In genomic region chr5:38888023-38888422, GRCh38 we compare ENCODE assay signal across 30 cellular contexts. TPM values are rescaled to one million over a fixed set of nuclear protein-coding genes. Genes with fewer than 3 reads are reported as not detected.
DNase-seq lines count a peak whose midpoint lies in the region; ATAC-seq and TF ChIP-seq lines count a peak whose summit lies in the region.
"Had no signal": no experiment of that assay in that cellular context is flagged by ENCODE, and none has a peak within 500 bp of the region (broad histone marks: within the 10 kb centered on the region; RNA-seq: fewer than 3 reads in every experiment).

No MANE protein-coding gene starts in this region.

- H3K36me3 Mint-ChIP-seq in H9 (ENCODE audit: insufficient read depth in 1 of 3, low read depth in 3 of 3) (peaks cover 0 to 2% (median 0%) of the 10 kb centered on the region in 3 experiments; a peak in 1 of 7 replicates), T-helper 17 cell (ENCODE audit: low read depth) (no peaks in the 10 kb centered on the region)
- H3K36me3 Mint-ChIP-seq: activated CD4-positive, alpha-beta memory T cell treated with anti-CD3 and anti-CD28 coated beads for 36 hours; CD8-positive, alpha-beta memory T cell; memory B cell; naive B cell; stimulated activated naive B cell treated with anti-CD40 and anti-IgM and Interleukin-4, amounts not matched to agents 10 μg/mL and 1 μg/mL and 100 μg/mL, for 72 hours had no signal

- no peaks in the 10 kb centered on the region for H3K23me2 ChIP-seq in H9 (ENCODE audit: insufficient read length, low read depth, low read length, poor library complexity, severe bottlenecking)

- no peaks in the 10 kb centered on the region for H4K20me1 ChIP-seq in BLaER1
- no peaks in the 10 kb centered on the region for H4K20me1 ChIP-seq in H9 (ENCODE audit: control insufficient read depth, insufficient read depth, insufficient read length)

- H3K4me3 Mint-ChIP-seq in H9 (no peak overlapping the region), T-helper 17 cell (no peak overlapping the region)
- H3K4me3 Mint-ChIP-seq: activated B cell treated with CpG ODN at 0.5 μM for 24 hours; activated CD4-positive, alpha-beta memory T cell treated with anti-CD3 and anti-CD28 coated beads for 36 hours; activated naive CD8-positive, alpha-beta T cell treated with anti-CD3 and anti-CD28 coated beads, Interleukin-2, amount 50 U/mL, for 24 hours; CD8-positive, alpha-beta memory T cell; memory B cell; naive B cell; stimulated activated naive B cell treated with anti-CD40 and anti-IgM and Interleukin-4, amounts not matched to agents 10 μg/mL and 1 μg/mL and 100 μg/mL, for 72 hours had no signal

- intact Hi-C loops in right cardiac atrium (cut with DNase I): no loop called here

- H3K4me2 ChIP-seq in BLaER1: peak overlapping the region; percentile 19; the same call in 1 of the 2 replicates
- no peak overlapping the region for H3K4me2 ChIP-seq in H9 (ENCODE audit: insufficient read depth, insufficient read length, low read length)
- H3K4me2 ChIP-seq: KMS-11 had no signal

- no peaks in the 10 kb centered on the region for H3K9me3 Mint-ChIP-seq in H9
- H3K9me3 Mint-ChIP-seq: activated naive CD8-positive, alpha-beta T cell treated with anti-CD3 and anti-CD28 coated beads, Interleukin-2, amount 50 U/mL, for 24 hours; memory B cell had no signal

- H3K27ac ChIP-seq in BLaER1 (no peak overlapping the region), H9 (ENCODE audit: insufficient read length, low read depth, low read length) (no peak overlapping the region), iPS DF 6.9 (ENCODE audit: low read length) (no peak overlapping the region), right cardiac atrium (ENCODE audit: low read length) (no peak overlapping the region)
- H3K27ac ChIP-seq: body of pancreas, foreskin keratinocyte, KMS-11, SJSA1, thyroid gland had no signal

- H3T11ph ChIP-seq in H9 (ENCODE audit: low read length): no peak overlapping the region

- no peak overlapping the region for H3K14ac ChIP-seq in H9 (ENCODE audit: insufficient read depth, low read length)

- H3K18ac ChIP-seq in H9 (ENCODE audit: insufficient read length, low read depth, low read length): no peak overlapping the region

- H3K4me3 ChIP-seq in BLaER1 (no peak overlapping the region), iPS DF 6.9 (ENCODE audit: low read length) (no peak overlapping the region), right cardiac atrium (ENCODE audit: low read length) (no peak overlapping the region)
- H3K4me3 ChIP-seq: body of pancreas, SJSA1, thyroid gland had no signal

- H2BK120ac ChIP-seq in H9 (ENCODE audit: low read depth, low read length, poor library complexity, severe bottlenecking): no peak overlapping the region

- DNase-seq in H9: peak; percentile 81
- peak; percentile 33 for DNase-seq in iPS DF 6.9 (ENCODE audit: low read depth, low spot score)
- DNase-seq in right cardiac atrium: no peak
- DNase-seq in T-helper 17 cell: no peak
- DNase-seq: activated B cell treated with CpG ODN at 0.5 μM for 24 hours; activated CD4-positive, alpha-beta memory T cell treated with anti-CD3 and anti-CD28 coated beads for 36 hours; activated effector memory CD4-positive, alpha-beta T cell treated with anti-CD3 and anti-CD28 coated beads, Interleukin-2, amount 50 U/mL, for 16 hours; activated naive CD8-positive, alpha-beta T cell treated with anti-CD3 and anti-CD28 coated beads, Interleukin-2, amount 50 U/mL, for 24 hours; body of pancreas; CD8-positive, alpha-beta memory T cell; DMS79; effector CD4-positive, alpha-beta T cell; foreskin keratinocyte; hippocampal formation; naive B cell; NCI-H1105; NCI-H2081 treated with DMSO at 0.1 percent for 48 hours; NCI-H69; retina; stimulated activated CD4-positive, alpha-beta T cell treated with anti-CD3 and anti-CD28 coated beads, Interleukin-2, amount 100 ng/mL, for 48 hours; stimulated activated naive B cell treated with anti-CD40 and anti-IgM and Interleukin-4, amounts not matched to agents 10 μg/mL and 1 μg/mL and 100 μg/mL, for 72 hours; T-helper 2 cell; thyroid gland had no signal

- H3K36me3 ChIP-seq in BLaER1 (no peaks in the 10 kb centered on the region), iPS DF 6.9 (ENCODE audit: control insufficient read depth, insufficient read depth, low read length) (no peaks in the 10 kb centered on the region)

- H3K4me1 ChIP-seq in BLaER1 (peaks cover 4% of the 10 kb centered on the region; the same call in 1 of the 2 replicates), H9 (ENCODE audit: insufficient read depth, low read length) (no peaks in the 10 kb centered on the region), iPS DF 6.9 (ENCODE audit: control insufficient read depth, insufficient read depth, low read length) (no peaks in the 10 kb centered on the region), right cardiac atrium (ENCODE audit: control insufficient read depth, insufficient read depth, low read length) (no peaks in the 10 kb centered on the region)
- H3K4me1 ChIP-seq: body of pancreas, foreskin keratinocyte, thyroid gland had no signal

- H3K27me3 ChIP-seq in BLaER1: no peaks in the 10 kb centered on the region
- H3K27me3 ChIP-seq in H9 (ENCODE audit: insufficient read depth, low read length): no peaks in the 10 kb centered on the region
- no peaks in the 10 kb centered on the region for H3K27me3 ChIP-seq in iPS DF 6.9 (ENCODE audit: control insufficient read depth, insufficient read depth, low read length)
- no peaks in the 10 kb centered on the region for H3K27me3 ChIP-seq in right cardiac atrium (ENCODE audit: control insufficient read depth, insufficient read depth)
- H3K27me3 ChIP-seq: body of pancreas, foreskin keratinocyte, SJSA1, thyroid gland had no signal

- H3K9ac ChIP-seq in BLaER1 (no peak overlapping the region), H9 (ENCODE audit: extremely low read depth, insufficient read length, low read length) (no peak overlapping the region)
- H3K9ac ChIP-seq: KMS-11 had no signal

- H4K8ac ChIP-seq in H9 (replicated peaks; ENCODE audit: insufficient read length, low read depth, low read length): no peak overlapping the region

- H3K4ac ChIP-seq in H9 (ENCODE audit: low read depth, low read length): no peak overlapping the region

- peaks cover 2 to 13% of the 10 kb centered on the region in 2 experiments; a peak in 2 of 4 replicates for H3K4me1 Mint-ChIP-seq in H9
- no peaks in the 10 kb centered on the region for H3K4me1 Mint-ChIP-seq in T-helper 17 cell
- H3K4me1 Mint-ChIP-seq: activated B cell treated with CpG ODN at 0.5 μM for 24 hours; activated naive CD8-positive, alpha-beta T cell treated with anti-CD3 and anti-CD28 coated beads, Interleukin-2, amount 50 U/mL, for 24 hours; CD8-positive, alpha-beta memory T cell; memory B cell; naive B cell had no signal

- H4K91ac ChIP-seq in H9 (ENCODE audit: insufficient read length, low read depth, low read length): no peak overlapping the region

- no peak overlapping the region for H4K5ac ChIP-seq in H9 (ENCODE audit: insufficient read length, low read depth, low read length)

- H2BK15ac ChIP-seq in H9 (ENCODE audit: low read depth, low read length): no peak overlapping the region

- H3K27me3 Mint-ChIP-seq in H9 (ENCODE audit: low read depth): no peaks in the 10 kb centered on the region
- H3K27me3 Mint-ChIP-seq in T-helper 17 cell: peaks cover 61% of the 10 kb centered on the region

- H2AK5ac ChIP-seq in H9 (ENCODE audit: insufficient read length, low read length): no peak overlapping the region

- H2BK20ac ChIP-seq in H9 (ENCODE audit: low read depth, low read length, poor library complexity, severe bottlenecking): no peak overlapping the region

- H2BK5ac ChIP-seq in H9 (ENCODE audit: insufficient read length, low read length): no peak overlapping the region

- no peak overlapping the region for H3K56ac ChIP-seq in H9 (ENCODE audit: insufficient read length, low read depth, low read length)

- peak overlapping the region; percentile 63 for H2AFZ ChIP-seq in H9 (ENCODE audit: low read length)

- H2BK12ac ChIP-seq in H9 (ENCODE audit: insufficient read length, low read depth, low read length): no peak overlapping the region

- no CpG with 5 or more reads among the region's 6 CpGs for WGBS in H9 (ENCODE audit: extremely low coverage, insufficient read length, low lambda C conversion rate)
- no CpG with 5 or more reads among the region's 6 CpGs for WGBS in iPS DF 6.9 (ENCODE audit: insufficient coverage, insufficient read length)
- 70% methylated on average over 6 of the region's 6 CpGs for WGBS in right cardiac atrium

- peak overlapping the region; percentile 14 to 40 (median 27); a peak in 4 of 7 replicates for H3K27ac Mint-ChIP-seq in H9
- no peak overlapping the region for H3K27ac Mint-ChIP-seq in T-helper 17 cell
- H3K27ac Mint-ChIP-seq: activated B cell treated with CpG ODN at 0.5 μM for 24 hours; activated CD4-positive, alpha-beta memory T cell treated with anti-CD3 and anti-CD28 coated beads for 36 hours; activated naive CD8-positive, alpha-beta T cell treated with anti-CD3 and anti-CD28 coated beads, Interleukin-2, amount 50 U/mL, for 24 hours; CD8-positive, alpha-beta memory T cell; memory B cell; naive B cell; stimulated activated naive B cell treated with anti-CD40 and anti-IgM and Interleukin-4, amounts not matched to agents 10 μg/mL and 1 μg/mL and 100 μg/mL, for 72 hours had no signal

- no peak for TF ChIP-seq CTCF in H9 (conservative IDR thresholded peaks at IDR 0.05)

- no peak overlapping the region for H3K23ac ChIP-seq in H9 (ENCODE audit: insufficient read length, low read depth, low read length)

- no peaks in the 10 kb centered on the region for H3K79me2 ChIP-seq in H9 (ENCODE audit: insufficient read depth, low read length)

- H3K9me3 ChIP-seq in BLaER1 (no peaks in the 10 kb centered on the region), H9 (ENCODE audit: control insufficient read depth, low read depth, low read length) (no peaks in the 10 kb centered on the region), iPS DF 6.9 (ENCODE audit: control insufficient read depth, insufficient read depth, low read length) (no peaks in the 10 kb centered on the region), right cardiac atrium (ENCODE audit: control insufficient read depth, low read length) (no peaks in the 10 kb centered on the region), T-helper 17 cell (ENCODE audit: control insufficient read depth, low read length, poor library complexity, severe bottlenecking) (no peaks in the 10 kb centered on the region)
- H3K9me3 ChIP-seq: body of pancreas, SJSA1, thyroid gland had no signal

- ATAC-seq in right cardiac atrium (no peak), HG03175 (IDR thresholded peaks at IDR 0.05; ENCODE audit: unreplicated experiment) (no peak), T-helper 17 cell (no peak)
- ATAC-seq: activated naive CD8-positive, alpha-beta T cell treated with anti-CD3 and anti-CD28 coated beads, Interleukin-2, amount 50 U/mL, for 24 hours; body of pancreas; foreskin keratinocyte; Panc1; stimulated activated naive B cell treated with anti-CD40 and anti-IgM and Interleukin-4, amounts not matched to agents 10 μg/mL and 1 μg/mL and 100 μg/mL, for 72 hours had no signal

- no peaks in the 10 kb centered on the region for H3K79me1 ChIP-seq in H9 (ENCODE audit: insufficient read depth, low read depth, low read length, poor library complexity, severe bottlenecking)

RNA-seq across cellular contexts. Expression of gene OSMR, which starts 42.2 kb away (rescaled TPM):
- total RNA-seq in H9 (2021): 1.5 and 1.6 TPM in 2 replicates
- polyA plus RNA-seq in PFSK-1 (2012; ENCODE audit: insufficient read length, low read depth): 0.05 TPM
- 10 to 100 TPM; 17.3 to 47.6 (median 21.7) TPM for total RNA-seq in right cardiac atrium
- polyA plus RNA-seq in right cardiac atrium: 9.8 TPM
- total RNA-seq in T-helper 17 cell: not detected
- total RNA-seq: CD8-positive, alpha-beta memory T cell had no signal
- polyA plus RNA-seq: CD8-positive, alpha-beta memory T cell had no signal

Comparison
In these comparisons a context has a peak if more than half of its experiments do, and no peak if none do; other contexts are left out.
1. DNase-seq: peak in H9 (single experiment) and iPS DF 6.9 (single experiment); none in right cardiac atrium (0 of 3) and T-helper 17 cell (0 of 3).